In the genomic region with DNA sequence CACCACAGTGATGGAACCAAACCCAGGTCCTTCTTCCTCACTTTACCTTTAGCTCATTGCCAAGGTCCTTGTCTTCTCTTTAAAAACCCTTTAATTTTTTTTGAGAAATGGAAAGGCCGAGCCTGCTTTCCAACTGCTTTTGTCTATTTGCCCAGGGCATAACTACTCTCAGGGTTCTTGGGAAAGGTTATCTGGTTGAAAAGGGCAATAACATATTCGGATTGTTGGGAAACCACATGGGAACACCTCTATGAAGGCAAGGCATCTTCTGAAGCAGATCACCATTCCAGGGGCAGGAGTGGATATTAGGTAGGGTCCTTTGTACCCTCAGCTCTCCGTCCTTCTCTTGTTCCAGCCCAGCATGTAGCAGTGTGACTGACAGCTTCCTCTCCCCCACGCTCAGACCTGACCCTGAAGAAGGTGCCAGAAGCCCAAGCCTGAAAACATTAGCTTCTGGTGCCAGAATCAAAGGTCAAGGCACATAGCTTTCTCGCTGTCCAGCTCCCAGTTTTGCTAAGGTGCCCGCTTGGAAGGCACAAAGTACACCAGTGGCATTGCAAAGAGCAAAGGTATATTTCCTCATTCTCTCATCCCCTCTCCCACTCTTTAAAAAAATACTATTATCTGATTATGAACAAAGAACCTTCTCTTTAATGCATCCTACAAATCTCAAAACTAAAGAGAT, we compare ENCODE assay signal across 25 cellular contexts.
"Had no signal": no experiment of that assay in that cellular context is flagged by ENCODE, and none has a peak within 500 bp of the region (broad histone marks: within the 10 kb centered on the region; RNA-seq: fewer than 3 reads in every experiment).

No MANE protein-coding gene starts in this region.

- H3K9me3 ChIP-seq: adrenal gland, breast epithelium had no signal

- H3K4me1 ChIP-seq: adrenal gland, breast epithelium had no signal

- ATAC-seq: activated T-helper 17 cell treated with anti-CD3 and anti-CD28 coated beads, Interleukin-2, amount 50 U/mL, for 72 hours; Panc1; Right ventricle myocardium inferior; T-cell had no signal

- H3K4me3 ChIP-seq: adrenal gland, breast epithelium, SK-N-MC had no signal

- H3K36me3 ChIP-seq: adrenal gland, breast epithelium had no signal

- FAIRE-seq: TTC549 had no signal

- H3K27me3 ChIP-seq: adrenal gland, breast epithelium had no signal

- DNase-seq: activated CD4-positive, alpha-beta memory T cell treated with anti-CD3 and anti-CD28 coated beads for 36 hours; activated CD4-positive, alpha-beta T cell treated with anti-CD3 and anti-CD28 coated beads, Interleukin-2, amount 10 ng/mL, durations not matched to agents 7 days and 5 days; activated CD4-positive, CD25-positive, alpha-beta regulatory T cell; activated gamma-delta T cell treated with Interleukin-2 at 50 U/mL for 16 hours; activated naive CD4-positive, alpha-beta T cell treated with anti-CD3 and anti-CD28 coated beads, Interleukin-2, amount 50 U/mL, for 16 hours; activated naive CD8-positive, alpha-beta T cell treated with anti-CD3 and anti-CD28 coated beads, Interleukin-2, amount 10 ng/mL, durations not matched to agents 7 days and 5 days; activated T-cell treated with anti-CD3 and anti-CD28 coated beads for 4 hours; activated T-cell treated with anti-CD3 and anti-CD28 coated beads, Interleukin-2, amount 50 U/mL, for 48 hours; KG1; NCI-H1048; NCI-H1930; NCI-H226; NCI-H526; OCI-M1; RPMI8226; T-cell; T-helper 2 cell; T1000 had no signal

- H3K27ac ChIP-seq: adrenal gland, breast epithelium, SK-N-MC had no signal
